In the genomic region with DNA sequence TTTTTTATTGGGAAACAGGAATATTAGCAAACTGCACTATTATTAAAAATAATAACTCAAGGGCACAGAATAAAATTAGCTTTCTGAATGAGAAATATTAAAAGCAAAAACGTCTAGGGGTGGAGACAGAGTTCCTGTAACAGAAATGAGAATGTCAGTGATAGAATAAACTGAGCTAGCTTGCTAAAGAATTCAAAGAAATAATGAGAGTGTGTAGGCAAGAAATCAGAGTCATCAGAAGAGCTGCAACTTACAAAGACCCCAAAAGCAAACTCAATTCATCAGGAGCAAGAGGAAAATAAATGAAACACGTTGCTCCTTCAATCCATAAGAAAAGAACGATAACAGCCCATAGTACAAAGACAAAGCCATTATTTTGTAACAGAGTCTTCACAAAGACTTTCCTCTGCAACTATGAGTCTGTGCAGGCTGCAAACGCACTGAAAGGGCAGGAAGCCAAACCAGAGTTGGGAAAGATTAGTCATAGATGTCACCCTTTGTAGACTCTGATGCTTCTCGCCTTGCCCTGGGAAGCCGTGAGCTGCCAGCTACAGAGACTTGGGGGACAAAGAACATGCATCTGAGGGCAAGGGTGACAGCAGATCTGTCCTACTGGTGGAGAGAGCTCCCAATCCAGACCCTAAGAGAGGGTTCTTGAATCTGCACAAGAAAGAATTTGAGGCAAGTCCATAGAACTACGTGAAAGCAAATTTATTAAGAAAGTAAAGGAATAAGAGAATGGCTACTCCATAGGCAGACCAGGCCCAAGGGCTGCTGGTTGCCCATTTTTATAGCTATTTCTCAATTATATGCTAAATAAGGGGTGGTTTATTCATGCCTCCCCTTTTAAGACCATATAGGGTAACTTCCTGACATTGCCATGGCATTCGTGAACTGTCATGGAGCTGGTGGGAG, we compare ENCODE assay signal across 7 cellular contexts. TPM values are rescaled to one million over a fixed set of nuclear protein-coding genes. Genes with fewer than 3 reads are reported as not detected.
DNase-seq lines count a peak whose midpoint lies in the region; ATAC-seq lines count a peak whose summit lies in the region.

No MANE protein-coding gene starts in this region.

- peak; percentile 56 for DNase-seq in HK-2 (ENCODE audit: unreplicated experiment)
- DNase-seq in activated naive CD8-positive, alpha-beta T cell treated with anti-CD3 and anti-CD28 coated beads, Interleukin-2, amount 50 U/mL, for 24 hours: peak; percentile 39
- peak; percentile 33 for DNase-seq in hepatic stellate cell (ENCODE audit: low spot score)
- peak; percentile 43 for DNase-seq in stimulated activated naive CD8-positive, alpha-beta T cell treated with anti-CD3 and anti-CD28 coated beads, Interleukin-15, Interleukin-2, amounts not matched to agents 100 U/mL and 50 U/mL, for 24 hours
- DNase-seq in AML-193 (lab: John Stamatoyannopoulos, UW): no peak
- DNase-seq in activated CD4-positive, alpha-beta T cell treated with anti-CD3 and anti-CD28 coated beads, Interleukin-2, amount 10 ng/mL, durations not matched to agents 7 days and 5 days: no peak

- peak; percentile 97 for ATAC-seq in activated naive CD8-positive, alpha-beta T cell treated with anti-CD3 and anti-CD28 coated beads, Interleukin-2, amount 50 U/mL, for 24 hours
- peak; percentile 88 for ATAC-seq in stimulated activated naive CD8-positive, alpha-beta T cell treated with anti-CD3 and anti-CD28 coated beads, Interleukin-15, Interleukin-2, amounts not matched to agents 100 U/mL and 50 U/mL, for 24 hours
- ATAC-seq in HG02798 (IDR thresholded peaks at IDR 0.05; ENCODE audit: poor library complexity, unreplicated experiment): no peak

- peaks cover 17% of the 10 kb centered on the region for H3K4me1 Mint-ChIP-seq in activated naive CD8-positive, alpha-beta T cell treated with anti-CD3 and anti-CD28 coated beads, Interleukin-2, amount 50 U/mL, for 24 hours
- no peaks in the 10 kb centered on the region for H3K4me1 Mint-ChIP-seq in activated CD4-positive, alpha-beta T cell treated with anti-CD3 and anti-CD28 coated beads, Interleukin-2, amount 10 ng/mL, durations not matched to agents 7 days and 5 days

- CTCF ChIA-PET in activated CD4-positive, alpha-beta T cell treated with anti-CD3 and anti-CD28 coated beads, Interleukin-2, amount 10 ng/mL, durations not matched to agents 7 days and 5 days (lab: Charles Lee): interaction anchor here (1.5 kb wide), 1 partner anchor 11 kb away, joined by 4 read pairs; no protein-coding TSS in a partner anchor

- H3K9me3 Mint-ChIP-seq in activated naive CD8-positive, alpha-beta T cell treated with anti-CD3 and anti-CD28 coated beads, Interleukin-2, amount 50 U/mL, for 24 hours: peaks cover 16% of the 10 kb centered on the region
- H3K9me3 Mint-ChIP-seq in activated CD4-positive, alpha-beta T cell treated with anti-CD3 and anti-CD28 coated beads, Interleukin-2, amount 10 ng/mL, durations not matched to agents 7 days and 5 days: peaks cover 17% of the 10 kb centered on the region

- no peaks in the 10 kb centered on the region for H3K36me3 Mint-ChIP-seq in activated naive CD8-positive, alpha-beta T cell treated with anti-CD3 and anti-CD28 coated beads, Interleukin-2, amount 50 U/mL, for 24 hours (ENCODE audit: low read depth)
- no peaks in the 10 kb centered on the region for H3K36me3 Mint-ChIP-seq in activated CD4-positive, alpha-beta T cell treated with anti-CD3 and anti-CD28 coated beads, Interleukin-2, amount 10 ng/mL, durations not matched to agents 7 days and 5 days (ENCODE audit: low read depth)

- H3K27me3 Mint-ChIP-seq in activated naive CD8-positive, alpha-beta T cell treated with anti-CD3 and anti-CD28 coated beads, Interleukin-2, amount 50 U/mL, for 24 hours: peaks cover 17% of the 10 kb centered on the region
- H3K27me3 Mint-ChIP-seq in activated CD4-positive, alpha-beta T cell treated with anti-CD3 and anti-CD28 coated beads, Interleukin-2, amount 10 ng/mL, durations not matched to agents 7 days and 5 days: peaks cover 10% of the 10 kb centered on the region

- no peak overlapping the region for H3K27ac Mint-ChIP-seq in activated naive CD8-positive, alpha-beta T cell treated with anti-CD3 and anti-CD28 coated beads, Interleukin-2, amount 50 U/mL, for 24 hours
- no peak overlapping the region for H3K27ac Mint-ChIP-seq in activated CD4-positive, alpha-beta T cell treated with anti-CD3 and anti-CD28 coated beads, Interleukin-2, amount 10 ng/mL, durations not matched to agents 7 days and 5 days

- POLR2A ChIA-PET in activated CD4-positive, alpha-beta T cell treated with anti-CD3 and anti-CD28 coated beads, Interleukin-2, amount 10 ng/mL, durations not matched to agents 7 days and 5 days (lab: Charles Lee): no interaction called here

- H3K4me3 Mint-ChIP-seq in activated naive CD8-positive, alpha-beta T cell treated with anti-CD3 and anti-CD28 coated beads, Interleukin-2, amount 50 U/mL, for 24 hours: no peak overlapping the region
- H3K4me3 Mint-ChIP-seq in activated CD4-positive, alpha-beta T cell treated with anti-CD3 and anti-CD28 coated beads, Interleukin-2, amount 10 ng/mL, durations not matched to agents 7 days and 5 days: no peak overlapping the region

RNA-seq across cellular contexts. Expression of a gene that starts 40.8 kb away (rescaled TPM):
- not detected for total RNA-seq in activated CD4-positive, alpha-beta T cell treated with anti-CD3 and anti-CD28 coated beads, Interleukin-2, amount 10 ng/mL, durations not matched to agents 7 days and 5 days

Comparison
In these comparisons a context has a peak if more than half of its experiments do, and no peak if none do; other contexts are left out.
1. DNase-seq: peak in HK-2 (single experiment), activated naive CD8-positive, alpha-beta T cell treated with anti-CD3 and anti-CD28 coated beads, Interleukin-2, amount 50 U/mL, for 24 hours (single experiment), hepatic stellate cell (single experiment) and stimulated activated naive CD8-positive, alpha-beta T cell treated with anti-CD3 and anti-CD28 coated beads, Interleukin-15, Interleukin-2, amounts not matched to agents 100 U/mL and 50 U/mL, for 24 hours (single experiment); none in AML-193 (0 of 2) and activated CD4-positive, alpha-beta T cell treated with anti-CD3 and anti-CD28 coated beads, Interleukin-2, amount 10 ng/mL, durations not matched to agents 7 days and 5 days (single experiment).